18 cellular contexts compared by ENCODE assay signal in genomic region chr10:63692205-63692896, GRCh38.
DNase-seq lines count a peak whose midpoint lies in the region; ATAC-seq and TF ChIP-seq lines count a peak whose summit lies in the region.
"Had no signal": no experiment of that assay in that cellular context is flagged by ENCODE, and none has a peak within 500 bp of the region (broad histone marks: within the 10 kb centered on the region; RNA-seq: fewer than 3 reads in every experiment).

No MANE protein-coding gene starts in this region.

- ATAC-seq in HG03469 (IDR thresholded peaks at IDR 0.05; ENCODE audit: unreplicated experiment): peak; percentile 50

- no peak for TF ChIP-seq CTCF in GM12865 (IDR thresholded peaks at IDR 0.05; ENCODE audit: insufficient read depth, low read depth, low read length, missing control alignments)

- DNase-seq in GM12865 (ENCODE audit: low read depth) (peak; percentile 32), fibroblast of peridontal ligament (ENCODE audit: extremely low read depth) (peak; percentile 76), pons (ENCODE audit: low spot score) (peak; percentile 42), kidney glomerular epithelial cell (lab: John Stamatoyannopoulos, UW) (no peak), NCI-H2196 (lab: John Stamatoyannopoulos, UW; ENCODE audit: unreplicated experiment) (no peak), head of caudate nucleus (no peak)
- no peak for DNase-seq in activated T-cell treated with anti-CD3 and anti-CD28 coated beads, Interleukin-2, amount 50 U/mL, for 1 hour
- DNase-seq: activated CD4-positive, alpha-beta memory T cell treated with anti-CD3 and anti-CD28 coated beads for 36 hours; activated effector memory CD4-positive, alpha-beta T cell treated with anti-CD3 and anti-CD28 coated beads, Interleukin-2, amount 50 U/mL, for 16 hours; NCI-H1105; NCI-H510A; stimulated activated CD4-positive, alpha-beta T cell treated with anti-CD3 and anti-CD28 coated beads, Interleukin-4, amount 100 ng/mL, for 4 hours; stimulated activated naive CD4-positive, alpha-beta T cell; T-helper 9 cell had no signal

- no peak overlapping the region for H3K4me3 ChIP-seq in GM12865 (ENCODE audit: low read depth, low read length)
- H3K4me3 ChIP-seq: HAP-1, hepatocyte, prostate gland had no signal

- intact Hi-C loops in head of caudate nucleus (cut with DNase I): no loop called here

Comparison
In these comparisons a context has a peak if more than half of its experiments do, and no peak if none do; other contexts are left out.
1. DNase-seq: peak in GM12865 (single experiment), fibroblast of peridontal ligament (single experiment) and pons (single experiment); none in kidney glomerular epithelial cell (single experiment), NCI-H2196 (single experiment), activated T-cell treated with anti-CD3 and anti-CD28 coated beads, Interleukin-2, amount 50 U/mL, for 1 hour (single experiment) and head of caudate nucleus (0 of 42).